Comparison of ENCODE assay signal across 1 cellular context in the genomic region with DNA sequence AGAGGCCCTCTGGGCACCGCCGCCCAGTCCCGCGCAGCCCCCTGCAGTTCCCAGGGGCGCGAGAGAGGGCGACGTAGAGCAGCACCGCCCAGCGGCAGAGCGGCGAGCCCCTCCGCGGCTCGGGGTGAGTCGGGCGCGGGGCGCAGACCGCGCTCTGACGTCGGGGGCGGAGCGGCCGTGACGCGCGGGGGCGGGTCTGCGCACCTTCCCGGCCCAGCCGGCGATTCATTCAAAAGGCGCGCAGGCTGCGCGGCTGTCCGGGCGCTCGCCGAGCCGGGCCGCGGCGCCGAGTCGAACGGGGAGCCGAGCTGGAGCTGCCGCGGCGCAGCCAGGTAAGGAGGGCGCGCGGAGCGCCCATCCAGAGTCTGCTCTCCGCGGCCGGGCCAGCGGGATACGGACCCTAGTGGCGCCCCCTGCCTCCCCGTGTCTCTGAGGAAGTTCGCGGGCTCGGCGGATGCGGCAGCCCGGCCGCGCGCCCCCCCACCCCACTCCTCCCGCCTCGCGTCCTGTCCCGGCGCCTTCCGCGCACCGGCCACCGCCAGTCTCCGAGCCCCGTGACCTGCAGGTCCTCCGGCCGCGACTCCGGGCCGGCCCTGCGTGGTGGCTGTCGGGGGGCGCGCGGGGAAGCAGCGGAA.
TF ChIP-seq lines count a peak whose summit lies in the region.

A gene with protein sequence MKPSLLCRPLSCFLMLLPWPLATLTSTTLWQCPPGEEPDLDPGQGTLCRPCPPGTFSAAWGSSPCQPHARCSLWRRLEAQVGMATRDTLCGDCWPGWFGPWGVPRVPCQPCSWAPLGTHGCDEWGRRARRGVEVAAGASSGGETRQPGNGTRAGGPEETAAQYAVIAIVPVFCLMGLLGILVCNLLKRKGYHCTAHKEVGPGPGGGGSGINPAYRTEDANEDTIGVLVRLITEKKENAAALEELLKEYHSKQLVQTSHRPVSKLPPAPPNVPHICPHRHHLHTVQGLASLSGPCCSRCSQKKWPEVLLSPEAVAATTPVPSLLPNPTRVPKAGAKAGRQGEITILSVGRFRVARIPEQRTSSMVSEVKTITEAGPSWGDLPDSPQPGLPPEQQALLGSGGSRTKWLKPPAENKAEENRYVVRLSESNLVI (plus strand): TSS at position 232 of the 635 bp plus-strand sequence. CDS start 12,738 bp downstream, outside the sequence.

TF ChIP-seq in H1, 55 proteins besides CTCF, POLR2A, EP300 and RAD21:
- TF ChIP-seq PHF8 (conservative IDR thresholded peaks at IDR 0.05; ENCODE audit: low read depth, low read length): peak; percentile 84
- peak; percentile 62; the same call in 1 of the 2 replicates for TF ChIP-seq TEAD4 (IDR thresholded peaks at IDR 0.05; ENCODE audit: low read depth, low read length)
- no peak for TF ChIP-seq CHD1 (IDR thresholded peaks at IDR 0.05; ENCODE audit: low read depth, low read length)
- TF ChIP-seq EGR1 (IDR thresholded peaks at IDR 0.05; ENCODE audit: borderline replicate concordance, low read depth, low read length): peak; percentile 85; the same call in 1 of the 2 replicates
- peak; percentile 53; the same call in 1 of the 2 replicates for TF ChIP-seq SP1 (IDR thresholded peaks at IDR 0.05; ENCODE audit: low read depth, low read length)
- peak; percentile 78; the same call in 1 of the 2 replicates for TF ChIP-seq TBP (IDR thresholded peaks at IDR 0.05; ENCODE audit: low read depth, low read length)
- TF ChIP-seq SIX5 (IDR thresholded peaks at IDR 0.05; ENCODE audit: low read depth, low read length): no peak
- TF ChIP-seq ASH2L (IDR thresholded peaks at IDR 0.05; ENCODE audit: low read length): peak; percentile 67
- peak; percentile 91 for TF ChIP-seq CREB1 (IDR thresholded peaks at IDR 0.05)
- TF ChIP-seq KDM4A (IDR thresholded peaks at IDR 0.05; ENCODE audit: low read depth, low read length, severe bottlenecking): peak; percentile 92
- TF ChIP-seq SIN3A (conservative IDR thresholded peaks at IDR 0.05 in 1 of 2, IDR thresholded peaks at IDR 0.05 in 1 of 2; ENCODE audit: low read depth in 1 of 2, low read length in 2 of 2): 0 out of 4 replicates have a peak, but pooled peaks of 1 of the 2 experiments have one; percentile 37
- peak; percentile 89 for TF ChIP-seq TAF1 (IDR thresholded peaks at IDR 0.05; ENCODE audit: low read depth, low read length)
- TF ChIP-seq, protein P1, sequence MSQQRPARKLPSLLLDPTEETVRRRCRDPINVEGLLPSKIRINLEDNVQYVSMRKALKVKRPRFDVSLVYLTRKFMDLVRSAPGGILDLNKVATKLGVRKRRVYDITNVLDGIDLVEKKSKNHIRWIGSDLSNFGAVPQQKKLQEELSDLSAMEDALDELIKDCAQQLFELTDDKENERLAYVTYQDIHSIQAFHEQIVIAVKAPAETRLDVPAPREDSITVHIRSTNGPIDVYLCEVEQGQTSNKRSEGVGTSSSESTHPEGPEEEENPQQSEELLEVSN (IDR thresholded peaks at IDR 0.05): 0 out of 2 replicates have a peak, but pooled peaks have one; percentile 2
- peak; percentile 64; the same call in 1 of the 2 replicates for TF ChIP-seq RBBP5 (IDR thresholded peaks at IDR 0.05; ENCODE audit: borderline replicate concordance, low read depth, low read length)
- peak; percentile 1; the same call in 1 of the 2 replicates for TF ChIP-seq POLR2AphosphoS5 (IDR thresholded peaks at IDR 0.05; ENCODE audit: low read depth, low read length)
- no peak for TF ChIP-seq BRCA1 (IDR thresholded peaks at IDR 0.05; ENCODE audit: low read depth, low read length)
- no peak for TF ChIP-seq GTF2F1 (IDR thresholded peaks at IDR 0.05; ENCODE audit: borderline replicate concordance, low read depth, low read length)
- peak; percentile 82 for TF ChIP-seq TAF7 (optimal IDR thresholded peaks at IDR 0.05; ENCODE audit: borderline replicate concordance, low read depth, low read length)
TF ChIP-seq in H1: peak in this region for 14.
